Comparison of ENCODE assay signal across 9 cellular contexts in genomic region chr15:84816694-84817460, GRCh38. TPM values are rescaled to one million over a fixed set of nuclear protein-coding genes. Genes with fewer than 3 reads are reported as not detected.
DNase-seq lines count a peak whose midpoint lies in the region; ATAC-seq, FAIRE-seq and TF ChIP-seq lines count a peak whose summit lies in the region.
"Had no signal": no experiment of that assay in that cellular context is flagged by ENCODE, and none has a peak within 500 bp of the region (broad histone marks: within the 10 kb centered on the region; RNA-seq: fewer than 3 reads in every experiment).

Gene ALPK3 (plus strand): TSS chr15:84817356. CDS start chr15:84817453, 97 bp downstream.

- H3K27me3 Mint-ChIP-seq in T-cell (peaks cover 5 to 17% of the 10 kb centered on the region in 2 donors), neural progenitor cell (ENCODE audit: insufficient read depth, low read depth) (peaks cover 13% of the 10 kb centered on the region)

- no peak for TF ChIP-seq RAD21 in A549 (conservative IDR thresholded peaks at IDR 0.05 in 1 of 2, IDR thresholded peaks at IDR 0.05 in 1 of 2)

- no peak for FAIRE-seq in A549 (lab: Jason Lieb, UNC)

- H3K27me3 ChIP-seq in cardiac muscle cell: no peaks in the 10 kb centered on the region
- H3K27me3 ChIP-seq in neural progenitor cell: no peaks in the 10 kb centered on the region

- no peak for TF ChIP-seq EP300 in A549 (IDR thresholded peaks at IDR 0.05)

- peak within 1 kb of the TSS; percentile 97 for H2AFZ ChIP-seq in neural progenitor cell (replicated peaks)

- H3K4me3 Mint-ChIP-seq in T-cell (peak within 1 kb of the TSS in 2 of 3 donors; percentile 9 to 50), neural progenitor cell (peak within 1 kb of the TSS; percentile 61)
- H3K4me3 Mint-ChIP-seq: activated CD4-positive, alpha-beta T cell treated with anti-CD3 and anti-CD28 coated beads for 36 hours had no signal

- H3K4me3 ChIP-seq in A549 (no peak within 1 kb of the TSS), cardiac muscle cell (peak within 1 kb of the TSS; percentile 47), neural progenitor cell (peak within 1 kb of the TSS; percentile 26)

- POLR2A ChIA-PET in A549 (lab: Yijun Ruan, JAX) (no interaction called here), T-cell (lab: Charles Lee) (no interaction called here)

- H4K20me1 ChIP-seq in neural progenitor cell (ENCODE audit: low read depth): no peaks in the 10 kb centered on the region

- H3F3A ChIP-seq in neural progenitor cell (ENCODE audit: low read depth): peaks cover 26% of the 10 kb centered on the region

- no peak within 1 kb of the TSS for H3K9ac ChIP-seq in neural progenitor cell

- H3K4me2 ChIP-seq in A549 (peak within 1 kb of the TSS; percentile 16; the same call in 1 of the 3 replicates), neural progenitor cell (peak within 1 kb of the TSS; percentile 60)

- no peaks in the 10 kb centered on the region for H3K36me3 Mint-ChIP-seq in T-cell
- H3K36me3 Mint-ChIP-seq in neural progenitor cell: peaks cover 6% of the 10 kb centered on the region

- TF ChIP-seq POLR2A in A549 (IDR thresholded peaks at IDR 0.05; ENCODE audit: low read length): no peak

- peak within 1 kb of the TSS in 1 of 2 experiments; percentile 46; a peak in 3 of 6 replicates for H3K27ac ChIP-seq in A549
- H3K27ac ChIP-seq in cardiac muscle cell: peak within 1 kb of the TSS; percentile 100
- H3K27ac ChIP-seq in neural progenitor cell: no peak within 1 kb of the TSS

- peak within 1 kb of the TSS in 1 of 2 donors; percentile 67 for H3K27ac Mint-ChIP-seq in T-cell
- peak within 1 kb of the TSS; percentile 95 for H3K27ac Mint-ChIP-seq in neural progenitor cell
- H3K27ac Mint-ChIP-seq: activated CD4-positive, alpha-beta T cell treated with anti-CD3 and anti-CD28 coated beads for 36 hours had no signal

- no peak for TF ChIP-seq CTCF in A549 (IDR thresholded peaks at IDR 0.05)
- TF ChIP-seq CTCF in cardiac muscle cell (IDR thresholded peaks at IDR 0.05; ENCODE audit: low read depth, low read length): no peak
- TF ChIP-seq CTCF in neural progenitor cell (IDR thresholded peaks at IDR 0.05): no peak

- ATAC-seq in A549 (no peak), T-cell (replicated peaks in 1 of 4) (no peak), GM18907 (IDR thresholded peaks at IDR 0.05; ENCODE audit: unreplicated experiment) (no peak), HG03457 (IDR thresholded peaks at IDR 0.05; ENCODE audit: unreplicated experiment) (no peak)

- no peaks in the 10 kb centered on the region for H3K79me2 ChIP-seq in neural progenitor cell (ENCODE audit: low read depth)

- CTCF ChIA-PET in A549 (lab: Yijun Ruan, JAX) (interaction anchor here (5.5 kb wide), 1 partner anchor 13 kb away, joined by 34 read pairs; no protein-coding TSS in a partner anchor), T-cell (lab: Charles Lee) (no interaction called here)

- H3K9me3 Mint-ChIP-seq in T-cell: no peaks in the 10 kb centered on the region
- H3K9me3 Mint-ChIP-seq in neural progenitor cell: peaks cover 4% of the 10 kb centered on the region

- H3K36me3 ChIP-seq in cardiac muscle cell (no peaks in the 10 kb centered on the region), neural progenitor cell (no peaks in the 10 kb centered on the region)

- H3K4me1 ChIP-seq in A549 (peaks cover 19% of the 10 kb centered on the region), cardiac muscle cell (ENCODE audit: low read depth) (peaks cover 45% of the 10 kb centered on the region), neural progenitor cell (peaks cover 35% of the 10 kb centered on the region)

- DNase-seq in A549 (ENCODE audit: low read depth in 1 of 2, low spot score in 1 of 2): no peak
- no peak for DNase-seq in T-cell
- peak; percentile 17 to 93 for DNase-seq in cardiac muscle cell (ENCODE audit: low read depth in 1 of 2, low spot score in 1 of 2)
- peak; percentile 63 for DNase-seq in neural progenitor cell (ENCODE audit: low spot score)
- DNase-seq in NCI-H524 (lab: John Stamatoyannopoulos, UW): no peak
- DNase-seq in activated naive CD4-positive, alpha-beta T cell treated with anti-CD3 and anti-CD28 coated beads, Interleukin-2, amount 50 U/mL, for 16 hours: no peak
- DNase-seq: activated CD4-positive, alpha-beta T cell treated with anti-CD3 and anti-CD28 coated beads for 36 hours had no signal

- peaks cover 7 to 19% (median 14%) of the 10 kb centered on the region in 3 donors for H3K4me1 Mint-ChIP-seq in T-cell
- peaks cover 27% of the 10 kb centered on the region for H3K4me1 Mint-ChIP-seq in neural progenitor cell

- WGBS in A549 (ENCODE audit: missing lambda C conversion rate): 96% methylated on average over 45 of the region's 61 CpGs

- H3K9me3 ChIP-seq in A549 (no peaks in the 10 kb centered on the region), cardiac muscle cell (ENCODE audit: low read depth) (no peaks in the 10 kb centered on the region), neural progenitor cell (ENCODE audit: low read depth) (no peaks in the 10 kb centered on the region)

TF ChIP-seq in A549, 52 proteins besides CTCF, POLR2A, EP300 and RAD21:
- no peak for TF ChIP-seq TP53 (CRISPR knock-in tag; IDR thresholded peaks at IDR 0.05)
- no peak for TF ChIP-seq ESRRA (IDR thresholded peaks at IDR 0.05; ENCODE audit: borderline replicate concordance, low read length)
- no peak for TF ChIP-seq POLR2AphosphoS2 (conservative IDR thresholded peaks at IDR 0.05; ENCODE audit: low read length)
- no peak for TF ChIP-seq PHF8 (IDR thresholded peaks at IDR 0.05; ENCODE audit: borderline replicate concordance, low read depth)
- TF ChIP-seq REST (IDR thresholded peaks at IDR 0.05): no peak
- TF ChIP-seq NR3C1 (IDR thresholded peaks at IDR 0.05): no peak
- no peak for TF ChIP-seq FOXS1 (CRISPR knock-in tag; IDR thresholded peaks at IDR 0.05)
- TF ChIP-seq CBX8 (IDR thresholded peaks at IDR 0.05): no peak
- TF ChIP-seq GATA3 (IDR thresholded peaks at IDR 0.05; ENCODE audit: borderline replicate concordance): no peak
- TF ChIP-seq HOXA7 (CRISPR knock-in tag; IDR thresholded peaks at IDR 0.05): no peak
- TF ChIP-seq HOXB5 (CRISPR knock-in tag; IDR thresholded peaks at IDR 0.05): no peak

RNA-seq across cellular contexts. Expression of gene ALPK3, which starts in this region (rescaled TPM):
- polyA plus RNA-seq in A549 (2011; rRNA removed) (0.30 and 0.33 TPM in 2 replicates), A549 (2017; fragmentation: RNase III; extraction: RNeasy Plus Mini Kit Qiagen cat#74134 plus additional on column Dnase treatment) (0.17 to 0.26 TPM (median 0.24 TPM) in 3 replicates), cardiac muscle cell (16.6 and 19.2 TPM in 2 replicates)
- 0.08 and 0.11 TPM in 2 replicates for polyA plus RNA-seq in A549 (2012; cell fraction: cytosol; rRNA removed)
- 0.60 and 0.61 TPM in 2 replicates for polyA plus RNA-seq in A549 (2012; cell fraction: nucleus; rRNA removed)
- polyA minus RNA-seq in A549 (2011; rRNA and poly(A)+ RNA removed): 0.24 and 0.50 TPM in 2 replicates
- total RNA-seq in T-cell (under 1 TPM; 0.16 to 0.82 (median 0.22) TPM), cardiac muscle cell (44.6 and 52.1 TPM in 2 replicates), neural progenitor cell (ENCODE audit: low replicate concordance) (5.4 and 9.5 TPM in 2 replicates)

Comparison
In these comparisons a context has a peak if more than half of its experiments do, and no peak if none do; other contexts are left out.
1. RNA of gene ALPK3 (polyA plus RNA-seq): 16.6 to 19.2 TPM in cardiac muscle cell; 0.08 to 0.61 TPM in A549; every median in the first group is over 10 times any median in the second.
2. DNase-seq: peak in cardiac muscle cell (2 of 2) and neural progenitor cell (single experiment); none in A549 (0 of 2), T-cell (0 of 34), NCI-H524 (0 of 2) and activated naive CD4-positive, alpha-beta T cell treated with anti-CD3 and anti-CD28 coated beads, Interleukin-2, amount 50 U/mL, for 16 hours (single experiment).